In genomic region chr2:222825031-222825430, GRCh38 we compare ENCODE assay signal across 22 cellular contexts. TPM values are rescaled to one million over a fixed set of nuclear protein-coding genes. Genes with fewer than 3 reads are reported as not detected.
A peak's percentile ranks its signal among the peaks of the same experiment; 100 is the strongest.
DNase-seq lines count a peak whose midpoint lies in the region; ATAC-seq and TF ChIP-seq lines count a peak whose summit lies in the region.
"Had no signal": no experiment of that assay in that cellular context is flagged by ENCODE, and none has a peak within 500 bp of the region (broad histone marks: within the 10 kb centered on the region; RNA-seq: fewer than 3 reads in every experiment).

No MANE protein-coding gene starts in this region.

- H3K36me3 ChIP-seq in vagina: no peaks in the 10 kb centered on the region
- H3K36me3 ChIP-seq: BLaER1 had no signal

- DNase-seq in EH (ENCODE audit: low read depth) (peak; percentile 27), M059J (ENCODE audit: low read depth) (peak; percentile 16), foreskin melanocyte (peak; percentile 18), renal cortical epithelial cell (ENCODE audit: low read depth) (peak; percentile 41), vagina (ENCODE audit: extremely low spot score in 2 of 2) (no peak), NCI-H345 treated with DMSO at 0.1 percent for 48 hours (lab: John Stamatoyannopoulos, UW; ENCODE audit: unreplicated experiment) (no peak)
- DNase-seq: Caco-2; CD4-positive, CD25-positive, alpha-beta regulatory T cell; CD8-positive, alpha-beta T cell; DMS153; DND-41; EL; GDM1; GM23248; H7; HCEC 1CT; HFFc6 had no signal

- intact Hi-C loops in vagina (cut with DNase I): no loop called here

- no peak for ATAC-seq in HG03159 (IDR thresholded peaks at IDR 0.05; ENCODE audit: unreplicated experiment)
- ATAC-seq: CD8-positive, alpha-beta T cell; GM12878 had no signal

- no peaks in the 10 kb centered on the region for H3K4me1 ChIP-seq in vagina
- H3K4me1 ChIP-seq: BLaER1, Caco-2 had no signal

- TF ChIP-seq POLR2A in vagina (IDR thresholded peaks at IDR 0.05): no peak

- H3K4me3 ChIP-seq in vagina: no peak overlapping the region
- H3K4me3 ChIP-seq: BLaER1, GM12878, GM23248 had no signal

- H3K9me3 ChIP-seq in vagina: no peaks in the 10 kb centered on the region
- H3K9me3 ChIP-seq: BLaER1, Caco-2 had no signal

- TF ChIP-seq CTCF in vagina (IDR thresholded peaks at IDR 0.05): no peak

- H3K27ac ChIP-seq in vagina: no peak overlapping the region
- H3K27ac ChIP-seq: 22Rv1, BLaER1, C4-2B, GM23248 had no signal

- H3K27me3 ChIP-seq in vagina: no peaks in the 10 kb centered on the region
- H3K27me3 ChIP-seq: BLaER1 had no signal

RNA-seq across cellular contexts. Expression of gene ACSL3, which starts 35.8 kb away (rescaled TPM):
- 83.1 and 90.6 TPM in 2 replicates for total RNA-seq in M059J (2014; rRNA removed; shearing (Covaris generic))
- total RNA-seq in renal cortical epithelial cell (65.8 and 150 TPM in 2 replicates), vagina (60.4 TPM)

Comparison
In these comparisons a context has a peak if more than half of its experiments do, and no peak if none do; other contexts are left out.
1. DNase-seq: peak in EH (single experiment), M059J (single experiment), foreskin melanocyte (single experiment) and renal cortical epithelial cell (single experiment); none in vagina (0 of 2) and NCI-H345 treated with DMSO at 0.1 percent for 48 hours (single experiment).